ENCODE assay signal across 10 cellular contexts in genomic region chr19:15508035-15508710, GRCh38. TPM values are rescaled to one million over a fixed set of nuclear protein-coding genes. Genes with fewer than 3 reads are reported as not detected.
DNase-seq lines count a peak whose midpoint lies in the region; ATAC-seq, FAIRE-seq and TF ChIP-seq lines count a peak whose summit lies in the region.
"Had no signal": no experiment of that assay in that cellular context is flagged by ENCODE, and none has a peak within 500 bp of the region (broad histone marks: within the 10 kb centered on the region; RNA-seq: fewer than 3 reads in every experiment).

CYP4F22 (plus strand) TSS chr19:15508525; CDS start chr19:15525337, 16,812 bp downstream.

- peak within 1 kb of the TSS; percentile 85 for H3K4me3 Mint-ChIP-seq in activated naive CD8-positive, alpha-beta T cell

- no peak for TF ChIP-seq EP300 in A549 (IDR thresholded peaks at IDR 0.05)

- TF ChIP-seq CTCF in A549 (IDR thresholded peaks at IDR 0.05) = no peak

- ATAC-seq in A549 (peak; percentile 45 to 60; a peak in 4 of 6 replicates), GM21825 (IDR thresholded peaks at IDR 0.05; ENCODE audit: unreplicated experiment) (no peak)

- H3K4me1 Mint-ChIP-seq in activated naive CD8-positive, alpha-beta T cell (ENCODE audit: low read depth) = peaks cover 26% of the 10 kb centered on the region

- no peak for TF ChIP-seq POLR2A in A549 (IDR thresholded peaks at IDR 0.05; ENCODE audit: low read length)

- H3K36me3 Mint-ChIP-seq in activated naive CD8-positive, alpha-beta T cell = no peaks in the 10 kb centered on the region

- POLR2A ChIA-PET in A549 (lab: Yijun Ruan, JAX) = no interaction called here

- H3K4ac ChIP-seq in mesenchymal stem cell (ENCODE audit: low read depth in 1 of 2, low read length in 2 of 2) = no peak within 1 kb of the TSS

- H2BK5ac ChIP-seq in mesenchymal stem cell (ENCODE audit: low read depth, low read length, poor library complexity, severe bottlenecking) = peak within 1 kb of the TSS; percentile 14

- no peak within 1 kb of the TSS for H2AFZ ChIP-seq in mesenchymal stem cell (ENCODE audit: low read depth, low read length)

- no peak within 1 kb of the TSS for H3K27ac Mint-ChIP-seq in activated naive CD8-positive, alpha-beta T cell

- WGBS in A549 (ENCODE audit: missing lambda C conversion rate) = 28% methylated on average over 9 of the region's 52 CpGs
- WGBS in mesenchymal stem cell = 93% methylated on average over 48 of the region's 52 CpGs

- H3K23ac ChIP-seq in mesenchymal stem cell (ENCODE audit: low read length in 2 of 2) = no peak within 1 kb of the TSS

- no peaks in the 10 kb centered on the region for H3K4me1 ChIP-seq in A549
- H3K4me1 ChIP-seq in mesenchymal stem cell (ENCODE audit: control insufficient read depth, insufficient read depth, low read depth, low read length) = no peaks in the 10 kb centered on the region

- peaks cover 0 to 37% of the 10 kb centered on the region in 2 experiments for H3K27me3 ChIP-seq in mesenchymal stem cell (ENCODE audit: control insufficient read depth in 1 of 2, insufficient read depth in 1 of 2, low read length in 2 of 2)

- H2AK5ac ChIP-seq in mesenchymal stem cell (ENCODE audit: low read length, severe bottlenecking) = no peak within 1 kb of the TSS

- H3K27ac ChIP-seq in A549 (peak within 1 kb of the TSS in 1 of 2 experiments; percentile 60; a peak in 3 of 6 replicates), mesenchymal stem cell (ENCODE audit: low read length, poor library complexity, severe bottlenecking) (no peak within 1 kb of the TSS)

- H2BK15ac ChIP-seq in mesenchymal stem cell (ENCODE audit: low read depth, poor library complexity, severe bottlenecking) = no peak within 1 kb of the TSS

- H3K9me3 ChIP-seq in A549 (no peaks in the 10 kb centered on the region), mesenchymal stem cell (ENCODE audit: control insufficient read depth, low read length) (no peaks in the 10 kb centered on the region)

- no peak within 1 kb of the TSS for H3K18ac ChIP-seq in mesenchymal stem cell (ENCODE audit: low read depth in 1 of 2, low read length in 2 of 2)

- peak within 1 kb of the TSS; percentile 44 for H3K4me3 ChIP-seq in A549
- H3K4me3 ChIP-seq in Jurkat, Clone E6-1 (ENCODE audit: low read length) = peak within 1 kb of the TSS; percentile 15
- H3K4me3 ChIP-seq in mesenchymal stem cell (ENCODE audit: insufficient read depth in 1 of 2, low read depth in 1 of 2, low read length in 2 of 2) = no peak within 1 kb of the TSS

- no peak within 1 kb of the TSS for H4K91ac ChIP-seq in mesenchymal stem cell (ENCODE audit: low read length)

- no peak within 1 kb of the TSS for H3K14ac ChIP-seq in mesenchymal stem cell (ENCODE audit: low read length in 2 of 2)

- no peaks in the 10 kb centered on the region for H3K27me3 Mint-ChIP-seq in activated naive CD8-positive, alpha-beta T cell

- H2BK12ac ChIP-seq in mesenchymal stem cell (ENCODE audit: low read length in 2 of 2) = no peak within 1 kb of the TSS

- no peaks in the 10 kb centered on the region for H3K79me1 ChIP-seq in mesenchymal stem cell (replicated peaks; ENCODE audit: low read length, poor library complexity, severe bottlenecking)

- no peak within 1 kb of the TSS for H2BK120ac ChIP-seq in mesenchymal stem cell (ENCODE audit: low read depth, low read length)

- H3K9ac ChIP-seq in mesenchymal stem cell (ENCODE audit: low read length) = no peak within 1 kb of the TSS

- H3K4me2 ChIP-seq in A549 = peak within 1 kb of the TSS; percentile 79
- H3K4me2 ChIP-seq in mesenchymal stem cell (ENCODE audit: low read length, poor library complexity, severe bottlenecking) = no peak within 1 kb of the TSS

- no peaks in the 10 kb centered on the region for H3K36me3 ChIP-seq in mesenchymal stem cell (ENCODE audit: control insufficient read depth in 1 of 2, insufficient read depth in 2 of 2, low read depth in 1 of 2, low read length in 2 of 2)

- no peak for DNase-seq in A549 (ENCODE audit: low read depth in 1 of 2, low spot score in 1 of 2)
- no peak for DNase-seq in Jurkat, Clone E6-1 (ENCODE audit: low read depth, low spot score)
- DNase-seq in mesenchymal stem cell = no peak
- no peak for DNase-seq in putamen (ENCODE audit: low spot score)
- no peak for DNase-seq in NCI-H1092 treated with DMSO at 0.1 percent for 48 hours (lab: John Stamatoyannopoulos, UW)
- no peak for DNase-seq in SHP77 treated with DMSO at 0.1 percent for 48 hours (lab: John Stamatoyannopoulos, UW)
- DNase-seq: COR-L47 had no signal

- TF ChIP-seq RAD21 in A549 (conservative IDR thresholded peaks at IDR 0.05 in 1 of 2, IDR thresholded peaks at IDR 0.05 in 1 of 2) = no peak

- no peak for FAIRE-seq in A549 (lab: Jason Lieb, UNC)
- FAIRE-seq: colon had no signal

- CTCF ChIA-PET in A549 (lab: Yijun Ruan, JAX) = interaction anchor here (1.0 kb wide), 1 partner anchor 408 kb away, joined by 3 read pairs; no protein-coding TSS in a partner anchor

- H3K9me3 Mint-ChIP-seq in activated naive CD8-positive, alpha-beta T cell (ENCODE audit: low read depth) = no peaks in the 10 kb centered on the region

- no peak within 1 kb of the TSS for H4K8ac ChIP-seq in mesenchymal stem cell (ENCODE audit: low read length)

TF ChIP-seq in A549, 52 proteins besides CTCF, POLR2A, EP300 and RAD21 (continues in another document):
- no peak for TF ChIP-seq CHD4 (IDR thresholded peaks at IDR 0.05; ENCODE audit: borderline replicate concordance)
- TF ChIP-seq CBX8 (IDR thresholded peaks at IDR 0.05) = no peak
- TF ChIP-seq RCOR1 (IDR thresholded peaks at IDR 0.05; ENCODE audit: low read depth, low read length) = no peak
- TF ChIP-seq JUNB (IDR thresholded peaks at IDR 0.05) = no peak
- TF ChIP-seq USF2 (IDR thresholded peaks at IDR 0.05) = no peak
- TF ChIP-seq ZSCAN20 (CRISPR knock-in tag; IDR thresholded peaks at IDR 0.05) = no peak
- no peak for TF ChIP-seq REST (IDR thresholded peaks at IDR 0.05)
- TF ChIP-seq, protein P1, sequence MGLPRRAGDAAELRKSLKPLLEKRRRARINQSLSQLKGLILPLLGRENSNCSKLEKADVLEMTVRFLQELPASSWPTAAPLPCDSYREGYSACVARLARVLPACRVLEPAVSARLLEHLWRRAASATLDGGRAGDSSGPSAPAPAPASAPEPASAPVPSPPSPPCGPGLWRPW (IDR thresholded peaks at IDR 0.05) = no peak
- TF ChIP-seq NPAS2 (CRISPR knock-in tag; IDR thresholded peaks at IDR 0.05; ENCODE audit: borderline replicate concordance) = no peak
- no peak for TF ChIP-seq CBX2 (IDR thresholded peaks at IDR 0.05; ENCODE audit: borderline replicate concordance, low read depth)
- no peak for TF ChIP-seq E2F6 (IDR thresholded peaks at IDR 0.05; ENCODE audit: borderline replicate concordance, low read depth)
- no peak for TF ChIP-seq ZC3H11A (IDR thresholded peaks at IDR 0.05)
- no peak for TF ChIP-seq NR3C1 (IDR thresholded peaks at IDR 0.05)
- no peak for TF ChIP-seq TP53 (CRISPR knock-in tag; IDR thresholded peaks at IDR 0.05)
- no peak for TF ChIP-seq KDM5A (IDR thresholded peaks at IDR 0.05)
- no peak for TF ChIP-seq CHD2 (IDR thresholded peaks at IDR 0.05; ENCODE audit: low read length, partially characterized antibody)
- no peak for TF ChIP-seq MYC (IDR thresholded peaks at IDR 0.05; ENCODE audit: borderline replicate concordance, low read length)

RNA-seq across cellular contexts. Expression of gene CYP4F22, which starts in this region (rescaled TPM):
- not detected in 2 replicates for polyA plus RNA-seq in A549 (2011; rRNA removed)
- 0.03 and 0.05 TPM in 2 replicates for polyA plus RNA-seq in A549 (2012; cell fraction: cytosol; rRNA removed)
- polyA plus RNA-seq in A549 (2012; cell fraction: nucleus; rRNA removed) = 0.05 and 0.11 TPM in 2 replicates
- polyA plus RNA-seq in A549 (2017; fragmentation: RNase III; extraction: RNeasy Plus Mini Kit Qiagen cat#74134 plus additional on column Dnase treatment) = 0.05 TPM in 1 of 3 replicates, not detected in the others
- polyA minus RNA-seq in A549 (2011; rRNA and poly(A)+ RNA removed) = 0.08 TPM in 1 of 2 replicates, not detected in the other
- polyA plus RNA-seq in Jurkat, Clone E6-1 (2012; ENCODE audit: insufficient read depth, insufficient read length) = 5.1 TPM
- polyA plus RNA-seq in mesenchymal stem cell (2013, experiment 1 of 2) = not detected
- polyA plus RNA-seq in mesenchymal stem cell (2013, experiment 2 of 2) = not detected

Comparison
In these comparisons a context has a peak if more than half of its experiments do, and no peak if none do; other contexts are left out.
1. Peak in ATAC-seq, H3K4me3 ChIP-seq and H3K4me2 ChIP-seq in A549; RNA of the gene not detected or under 1 TPM.